Comparison of ENCODE assay signal across 15 cellular contexts in the genomic region with DNA sequence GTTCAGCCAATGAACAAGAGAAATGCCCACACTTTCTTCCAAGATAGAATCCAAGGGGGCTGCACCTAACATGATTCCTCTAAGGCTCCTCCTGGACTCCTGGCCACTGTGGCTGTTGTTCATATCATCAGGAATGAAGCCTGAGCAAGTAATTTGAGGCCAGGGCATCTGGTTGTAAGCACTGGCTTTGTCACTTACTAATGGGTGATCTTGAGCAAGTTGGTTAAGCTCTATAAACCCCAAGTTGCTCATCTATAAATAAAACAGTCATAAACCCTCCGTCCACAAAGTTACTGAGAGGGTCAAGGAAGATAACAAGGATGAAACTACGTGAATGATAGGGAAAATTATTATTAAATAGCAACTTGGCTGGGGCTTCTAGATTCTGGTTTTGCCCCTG. TPM values are rescaled to one million over a fixed set of nuclear protein-coding genes. Genes with fewer than 3 reads are reported as not detected.
DNase-seq lines count a peak whose midpoint lies in the region; ATAC-seq, FAIRE-seq and TF ChIP-seq lines count a peak whose summit lies in the region.
"Had no signal": no experiment of that assay in that cellular context is flagged by ENCODE, and none has a peak within 500 bp of the region (broad histone marks: within the 10 kb centered on the region; RNA-seq: fewer than 3 reads in every experiment).

No MANE protein-coding gene starts in this region.

- DNase-seq in heart left ventricle, result no peak
- DNase-seq in Right ventricle myocardium inferior (ENCODE audit: missing footprints), result no peak
- peak; percentile 85 for DNase-seq in fibroblast of villous mesenchyme (ENCODE audit: low read depth)
- no peak for DNase-seq in upper lobe of right lung
- no peak for DNase-seq in LoVo (ENCODE audit: low spot score)
- no peak for DNase-seq in GM12891 (ENCODE audit: insufficient read length, low spot score)
- DNase-seq: activated CD4-positive, alpha-beta memory T cell treated with anti-CD3 and anti-CD28 coated beads for 36 hours; effector CD8-positive, alpha-beta T cell; NCI-H1930; stimulated activated CD4-positive, alpha-beta T cell treated with anti-CD3 and anti-CD28 coated beads, Interleukin-2, amount 100 ng/mL, for 48 hours had no signal

- TF ChIP-seq POLR2A in heart left ventricle (IDR thresholded peaks at IDR 0.05) (no peak), GM12891 (IDR thresholded peaks at IDR 0.05; ENCODE audit: low read depth, low read length) (no peak)

- H3K4me1 ChIP-seq in heart left ventricle (peaks cover 0 to 31% (median 22%) of the 10 kb centered on the region in 12 donors), neuron (ENCODE audit: insufficient read depth, low read length) (peaks cover 7% of the 10 kb centered on the region), upper lobe of right lung (peaks cover 20% of the 10 kb centered on the region)

- intact Hi-C loops in heart left ventricle (cut with DNase I) (loop anchor here in 3 of 10 donors (1.0 to 5.0 kb wide), 3 partner anchors 41 to 43 kb away; no protein-coding TSS in a partner anchor), Right ventricle myocardium inferior (cut with DNase I) (loop anchor here (2.0 kb wide), 1 partner anchor 41 kb away; no protein-coding TSS in a partner anchor), upper lobe of right lung (cut with DNase I) (no loop called here)

- no peak for FAIRE-seq in GM12891 (lab: Jason Lieb, UNC)
- FAIRE-seq: A204.1, K562 had no signal

- H3K9me3 ChIP-seq in heart left ventricle, result no peaks in the 10 kb centered on the region
- no peaks in the 10 kb centered on the region for H3K9me3 ChIP-seq in neuron (ENCODE audit: low read length)
- H3K9me3 ChIP-seq in upper lobe of right lung, result no peaks in the 10 kb centered on the region
- H3K9me3 ChIP-seq: neutrophil had no signal

- H3K4me3 ChIP-seq in heart left ventricle (no peak overlapping the region), fibroblast of villous mesenchyme (ENCODE audit: low read depth, low read length) (no peak overlapping the region), neuron (ENCODE audit: low read length) (no peak overlapping the region), upper lobe of right lung (no peak overlapping the region)
- H3K4me3 ChIP-seq: K562 had no signal

- H3K36me3 ChIP-seq in heart left ventricle, result no peaks in the 10 kb centered on the region
- no peaks in the 10 kb centered on the region for H3K36me3 ChIP-seq in neuron (ENCODE audit: insufficient read depth, low read length)
- H3K36me3 ChIP-seq in upper lobe of right lung, result no peaks in the 10 kb centered on the region
- H3K36me3 ChIP-seq: neutrophil had no signal

- H3K27me3 ChIP-seq in heart left ventricle, result no peaks in the 10 kb centered on the region
- H3K27me3 ChIP-seq in neuron (ENCODE audit: insufficient read depth, low read length), result no peaks in the 10 kb centered on the region
- no peaks in the 10 kb centered on the region for H3K27me3 ChIP-seq in upper lobe of right lung
- H3K27me3 ChIP-seq: neutrophil had no signal

- ATAC-seq in heart left ventricle, result peak in 1 of 4 donors; percentile 5
- ATAC-seq in Right ventricle myocardium inferior, result no peak
- ATAC-seq in upper lobe of right lung, result no peak
- ATAC-seq in HG03135 (IDR thresholded peaks at IDR 0.05; ENCODE audit: unreplicated experiment), result no peak

- WGBS in heart left ventricle, 4 donors, result 57 to 63% (median 60%) methylated on average over 2 of the region's 2 CpGs

- TF ChIP-seq CTCF in heart left ventricle (IDR thresholded peaks at IDR 0.05) (no peak), fibroblast of villous mesenchyme (IDR thresholded peaks at IDR 0.05; ENCODE audit: insufficient read depth, low read depth, low read length) (no peak), upper lobe of right lung (IDR thresholded peaks at IDR 0.05) (no peak)

- peak overlapping the region; percentile 68 to 91 (median 83) for H3K27ac ChIP-seq in heart left ventricle
- H3K27ac ChIP-seq in upper lobe of right lung, result peak overlapping the region; percentile 62
- H3K27ac ChIP-seq: neutrophil had no signal

- H2AFZ ChIP-seq in neuron (ENCODE audit: low read depth, low read length), result peak overlapping the region; percentile 12

TF ChIP-seq in GM12891, 5 proteins besides CTCF, POLR2A, EP300 and RAD21:
- no peak for TF ChIP-seq TAF1 (IDR thresholded peaks at IDR 0.05; ENCODE audit: low read depth, low read length)
- no peak for TF ChIP-seq POU2F2 (IDR thresholded peaks at IDR 0.05; ENCODE audit: low read depth, low read length)
- no peak for TF ChIP-seq PAX5 (IDR thresholded peaks at IDR 0.05; ENCODE audit: insufficient read depth, low read length, severe bottlenecking)
- no peak for TF ChIP-seq POLR2AphosphoS5 (IDR thresholded peaks at IDR 0.05; ENCODE audit: low read depth, low read length)
- TF ChIP-seq SPI1 (IDR thresholded peaks at IDR 0.05; ENCODE audit: low read depth, low read length), result no peak

RNA-seq across cellular contexts. Expression of gene CDC25A, which starts 58.3 kb away (rescaled TPM):
- total RNA-seq in heart left ventricle, result 1 to 10 TPM in 5 of 9 donors, under 1 TPM in 4; 0.49 to 3.6 (median 1.1) TPM
- under 1 TPM; 0.42 to 0.57 TPM for polyA plus RNA-seq in heart left ventricle
- 1.1 TPM for total RNA-seq in Right ventricle myocardium inferior
- 8.7 and 9.9 TPM in 2 replicates for total RNA-seq in fibroblast of villous mesenchyme
- 0.90 TPM for total RNA-seq in upper lobe of right lung
- 9.7 TPM for polyA plus RNA-seq in GM12891 (2012; ENCODE audit: low read depth, missing spikeins)
